Comparison of ENCODE assay signal across 12 cellular contexts in genomic region chr2:129915303-129915840, GRCh38.
"Had no signal": no experiment of that assay in that cellular context is flagged by ENCODE, and none has a peak within 500 bp of the region (broad histone marks: within the 10 kb centered on the region; RNA-seq: fewer than 3 reads in every experiment).

No MANE protein-coding gene starts in this region.

- H3K36me3 ChIP-seq: ascending aorta, neutrophil, right lobe of liver had no signal

- H3K9me3 ChIP-seq: neutrophil, right lobe of liver had no signal

- H3K79me2 ChIP-seq: hepatocyte had no signal

- H3K27me3 ChIP-seq: ascending aorta, neutrophil, right lobe of liver had no signal

- H3K4me2 ChIP-seq: hepatocyte had no signal

- H3K27ac ChIP-seq: ascending aorta, hepatocyte, neutrophil, right lobe of liver had no signal

- H3K4me3 ChIP-seq: ascending aorta, hepatocyte, lung, right lobe of liver had no signal

- H3K4me1 ChIP-seq: ascending aorta, right lobe of liver had no signal

- ATAC-seq: stimulated activated memory B cell treated with anti-CD40 and anti-IgM and Interleukin-4, amounts not matched to agents 10 μg/mL and 1 μg/mL and 100 μg/mL, for 72 hours had no signal

- H2AFZ ChIP-seq: hepatocyte had no signal

- DNase-seq: activated CD4-positive, alpha-beta T cell treated with anti-CD3 and anti-CD28 coated beads, Interleukin-2, amount 50 U/mL, for 1 hour; activated gamma-delta T cell; activated T-cell treated with anti-CD3 and anti-CD28 coated beads, Interleukin-2, amount 50 U/mL, for 1 hour; effector CD4-positive, alpha-beta T cell; midbrain; naive B cell had no signal
